In the genomic region with DNA sequence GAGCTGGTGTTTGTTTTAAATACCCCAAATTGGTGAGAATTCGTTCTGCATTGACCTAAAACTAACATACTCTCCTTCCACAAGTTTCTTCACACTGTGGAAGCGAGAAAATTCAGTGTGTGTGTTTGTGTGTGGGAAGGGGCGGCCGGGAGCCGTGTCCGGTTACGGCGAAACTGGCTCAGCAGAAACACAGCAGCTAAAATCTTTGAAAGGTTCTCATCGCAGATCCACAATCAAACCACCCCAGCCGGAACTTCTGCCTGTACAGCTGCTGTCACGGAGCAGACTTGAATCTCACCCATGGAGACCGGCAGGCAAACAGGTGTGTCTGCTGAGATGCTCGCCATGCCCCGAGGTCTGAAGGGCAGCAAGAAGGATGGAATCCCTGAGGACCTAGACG, we compare ENCODE assay signal across 21 cellular contexts. TPM values are rescaled to one million over a fixed set of nuclear protein-coding genes. Genes with fewer than 3 reads are reported as not detected.
"Had no signal": no experiment of that assay in that cellular context is flagged by ENCODE, and none has a peak within 500 bp of the region (broad histone marks: within the 10 kb centered on the region; RNA-seq: fewer than 3 reads in every experiment).

TAF11L4 (plus strand) TSS at position 301 of the 400 bp plus-strand sequence.

RNA-seq across cellular contexts. Expression of gene TAF11L4, which starts in this region (rescaled TPM):
- total RNA-seq: activated naive CD4-positive, alpha-beta T cell treated with anti-CD3 and anti-CD28 coated beads for 36 hours; activated naive CD4-positive, alpha-beta T cell treated with anti-CD3 and anti-CD28 coated beads, Interleukin-2, amount 50 U/mL, for 72 hours; activated naive CD8-positive, alpha-beta T cell treated with anti-CD3 and anti-CD28 coated beads for 36 hours; activated naive CD8-positive, alpha-beta T cell treated with anti-CD3 and anti-CD28 coated beads, Interleukin-2, amount 10 ng/mL, durations not matched to agents 7 days and 5 days; activated T-cell treated with anti-CD3 and anti-CD28 coated beads, Interleukin-2, amount 50 U/mL, for 4 hours; activated T-cell treated with anti-CD3 and anti-CD28 coated beads, Interleukin-2, amount 50 U/mL, for 72 hours; activated T-helper 1 cell treated with anti-CD3 and anti-CD28 coated beads, Interleukin-12 subunit alpha, Interleukin-12 subunit beta, Interleukin-2, Interleukin-4 antibody, amounts not matched to agents 30 ng/mL and 10 ng/mL and 1 ng/mL, durations not matched to agents 14 hours and 24 hours and 36 hours; activated T-helper 17 cell treated with anti-CD3 and anti-CD28 coated beads, Interleukin-2, amount 50 U/mL, for 72 hours; activated T-helper 2 cell treated with anti-CD3 and anti-CD28 coated beads, Interferon-gamma antibody, Interleukin-2, Interleukin-4, amounts not matched to agents 10 μg/mL and 5 μg/mL and 100 μg/mL, durations not matched to agents 14 hours and 24 hours and 36 hours; adrenal gland; aorta; ascending aorta; astrocyte; body of pancreas; breast epithelium; bronchial epithelial cell; cardiac muscle cell; cardiac septum; cerebellum; chondrocyte had no signal
- polyA plus RNA-seq: adipose tissue, adrenal gland, aorta, cardiac muscle cell had no signal
